In the genomic region with DNA sequence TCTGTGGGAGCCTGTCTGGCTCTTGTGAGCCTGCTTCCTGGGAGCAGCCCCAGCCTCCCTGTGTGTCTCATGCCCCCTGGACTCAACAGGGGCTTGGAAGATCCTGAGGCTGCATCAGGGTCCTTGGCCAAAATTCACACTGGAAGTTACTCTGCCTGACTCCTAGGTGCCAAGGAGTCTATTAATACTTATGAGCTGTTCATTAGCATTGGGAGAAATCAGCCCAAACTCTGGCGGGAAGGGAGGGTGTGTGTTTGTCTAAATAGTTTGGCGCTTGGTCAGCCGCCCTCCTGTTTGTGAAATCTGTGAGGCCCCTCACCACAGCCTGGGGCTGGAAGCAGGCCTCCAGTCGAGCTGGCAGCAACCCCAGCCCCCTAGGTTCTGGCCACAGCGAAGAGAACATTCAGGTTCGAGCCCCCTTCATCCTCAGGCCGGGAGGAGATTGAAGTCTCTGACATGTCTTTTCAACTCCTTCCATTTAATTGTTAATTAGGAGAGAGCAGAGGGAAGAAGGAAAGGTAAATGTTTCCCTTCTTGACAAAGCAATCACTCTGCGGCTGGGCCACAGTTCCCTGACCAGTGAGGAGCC, we compare ENCODE assay signal across 17 cellular contexts.
DNase-seq lines count a peak whose midpoint lies in the region; ATAC-seq, FAIRE-seq and TF ChIP-seq lines count a peak whose summit lies in the region.
"Had no signal": no experiment of that assay in that cellular context is flagged by ENCODE, and none has a peak within 500 bp of the region (broad histone marks: within the 10 kb centered on the region; RNA-seq: fewer than 3 reads in every experiment).

No MANE protein-coding gene starts in this region.

- H3K4me1 Mint-ChIP-seq in activated CD8-positive, alpha-beta memory T cell treated with anti-CD3 and anti-CD28 coated beads, Interleukin-2, amount 10 ng/mL, durations not matched to agents 7 days and 5 days: no peaks in the 10 kb centered on the region
- H3K4me1 Mint-ChIP-seq: stimulated activated naive B cell treated with anti-CD40 and anti-IgM and Interleukin-4, amounts not matched to agents 10 μg/mL and 1 μg/mL and 100 μg/mL, for 72 hours had no signal

- no peak for TF ChIP-seq POLR2A in GM12892 (IDR thresholded peaks at IDR 0.05; ENCODE audit: low read depth, low read length)

- no peak for TF ChIP-seq CTCF in astrocyte of the cerebellum (IDR thresholded peaks at IDR 0.05; ENCODE audit: low read depth, low read length, missing control alignments)

- no peaks in the 10 kb centered on the region for H3K27me3 Mint-ChIP-seq in activated CD8-positive, alpha-beta memory T cell treated with anti-CD3 and anti-CD28 coated beads, Interleukin-2, amount 10 ng/mL, durations not matched to agents 7 days and 5 days
- H3K27me3 Mint-ChIP-seq: stimulated activated naive B cell treated with anti-CD40 and anti-IgM and Interleukin-4, amounts not matched to agents 10 μg/mL and 1 μg/mL and 100 μg/mL, for 72 hours had no signal

- ATAC-seq in activated CD8-positive, alpha-beta memory T cell treated with anti-CD3 and anti-CD28 coated beads, Interleukin-2, amount 10 ng/mL, durations not matched to agents 7 days and 5 days: no peak
- ATAC-seq: stimulated activated naive B cell treated with anti-CD40 and anti-IgM and Interleukin-4, amounts not matched to agents 10 μg/mL and 1 μg/mL and 100 μg/mL, for 72 hours had no signal

- FAIRE-seq in GM12892 (lab: Jason Lieb, UNC): no peak
- FAIRE-seq: kidney had no signal

- CTCF ChIA-PET in activated CD8-positive, alpha-beta memory T cell treated with anti-CD3 and anti-CD28 coated beads, Interleukin-2, amount 10 ng/mL, durations not matched to agents 7 days and 5 days (lab: Charles Lee): no interaction called here

- H3K27ac Mint-ChIP-seq in activated CD8-positive, alpha-beta memory T cell treated with anti-CD3 and anti-CD28 coated beads, Interleukin-2, amount 10 ng/mL, durations not matched to agents 7 days and 5 days: no peak overlapping the region
- H3K27ac Mint-ChIP-seq: stimulated activated naive B cell treated with anti-CD40 and anti-IgM and Interleukin-4, amounts not matched to agents 10 μg/mL and 1 μg/mL and 100 μg/mL, for 72 hours; T-helper 1 cell treated with Interleukin-12 subunit alpha and Interleukin-12 subunit beta and Interleukin-4 antibody, amounts not matched to agents 30 μg/mL and 1 μg/mL, for 36 hours had no signal

- in situ Hi-C loops in astrocyte of the cerebellum (cut with HindIII; ENCODE audit: low sequenced_read_pairs): no loop called here

- no peaks in the 10 kb centered on the region for H3K9me3 Mint-ChIP-seq in activated CD8-positive, alpha-beta memory T cell treated with anti-CD3 and anti-CD28 coated beads, Interleukin-2, amount 10 ng/mL, durations not matched to agents 7 days and 5 days (ENCODE audit: low read depth)
- H3K9me3 Mint-ChIP-seq: T-helper 1 cell treated with Interleukin-12 subunit alpha and Interleukin-12 subunit beta and Interleukin-4 antibody, amounts not matched to agents 30 μg/mL and 1 μg/mL, for 36 hours had no signal

- no peaks in the 10 kb centered on the region for H3K36me3 Mint-ChIP-seq in activated CD8-positive, alpha-beta memory T cell treated with anti-CD3 and anti-CD28 coated beads, Interleukin-2, amount 10 ng/mL, durations not matched to agents 7 days and 5 days
- H3K36me3 Mint-ChIP-seq: stimulated activated naive B cell treated with anti-CD40 and anti-IgM and Interleukin-4, amounts not matched to agents 10 μg/mL and 1 μg/mL and 100 μg/mL, for 72 hours had no signal

- no peak overlapping the region for H3K4me3 ChIP-seq in astrocyte of the cerebellum (ENCODE audit: low read depth, low read length)
- H3K4me3 ChIP-seq: BLaER1 treated with 17β-estradiol and CSF1 and Interleukin-3, amounts not matched to agents 10 nM and 100 nM had no signal

- no peak overlapping the region for H3K4me3 Mint-ChIP-seq in activated CD8-positive, alpha-beta memory T cell treated with anti-CD3 and anti-CD28 coated beads, Interleukin-2, amount 10 ng/mL, durations not matched to agents 7 days and 5 days
- H3K4me3 Mint-ChIP-seq: stimulated activated naive B cell treated with anti-CD40 and anti-IgM and Interleukin-4, amounts not matched to agents 10 μg/mL and 1 μg/mL and 100 μg/mL, for 72 hours; T-helper 1 cell treated with Interleukin-12 subunit alpha and Interleukin-12 subunit beta and Interleukin-4 antibody, amounts not matched to agents 30 μg/mL and 1 μg/mL, for 36 hours had no signal

- DNase-seq in HPDE6-E6E7 (ENCODE audit: extremely low spot score) (peak; percentile 58), astrocyte of the cerebellum (ENCODE audit: low read depth) (peak; percentile 68), iris pigment epithelial cell (ENCODE audit: low read depth) (peak; percentile 72), renal cortical epithelial cell (ENCODE audit: low read depth) (peak; percentile 81), GM12892 (ENCODE audit: insufficient read length) (no peak), NCI-H146 treated with DMSO at 0.1 percent for 48 hours (lab: John Stamatoyannopoulos, UW; ENCODE audit: unreplicated experiment) (no peak)
- no peak for DNase-seq in activated CD8-positive, alpha-beta memory T cell treated with anti-CD3 and anti-CD28 coated beads, Interleukin-2, amount 10 ng/mL, durations not matched to agents 7 days and 5 days
- DNase-seq in activated CD4-positive, alpha-beta T cell treated with anti-CD3 and anti-CD28 coated beads for 48 hours: no peak
- DNase-seq: activated T-cell treated with anti-CD3 and anti-CD28 coated beads, Interleukin-2, amount 50 U/mL, for 1 hour; amygdala; foreskin melanocyte; NCI-H524 treated with DMSO at 0.1 percent for 48 hours; right cardiac atrium; stimulated activated naive B cell treated with anti-CD40 and anti-IgM and Interleukin-4, amounts not matched to agents 10 μg/mL and 1 μg/mL and 100 μg/mL, for 72 hours had no signal

Comparison
In these comparisons a context has a peak if more than half of its experiments do, and no peak if none do; other contexts are left out.
1. DNase-seq: peak in HPDE6-E6E7 (single experiment), astrocyte of the cerebellum (single experiment), iris pigment epithelial cell (single experiment) and renal cortical epithelial cell (single experiment); none in GM12892 (single experiment), activated CD8-positive, alpha-beta memory T cell treated with anti-CD3 and anti-CD28 coated beads, Interleukin-2, amount 10 ng/mL, durations not matched to agents 7 days and 5 days (single experiment), NCI-H146 treated with DMSO at 0.1 percent for 48 hours (single experiment) and activated CD4-positive, alpha-beta T cell treated with anti-CD3 and anti-CD28 coated beads for 48 hours (single experiment).